Comparison of ENCODE assay signal across 9 cellular contexts in genomic region chr2:208101716-208102631, GRCh38. TPM values are rescaled to one million over a fixed set of nuclear protein-coding genes. Genes with fewer than 3 reads are reported as not detected.
A peak's percentile ranks its signal among the peaks of the same experiment; 100 is the strongest.
DNase-seq lines count a peak whose midpoint lies in the region; TF ChIP-seq lines count a peak whose summit lies in the region.
"Had no signal": no experiment of that assay in that cellular context is flagged by ENCODE, and none has a peak within 500 bp of the region (broad histone marks: within the 10 kb centered on the region; RNA-seq: fewer than 3 reads in every experiment).

No MANE protein-coding gene starts in this region.

- H3K79me2 ChIP-seq in osteoblast (ENCODE audit: insufficient read depth, low read length), result no peaks in the 10 kb centered on the region

- H2AFZ ChIP-seq in osteoblast (ENCODE audit: low read length), result peak overlapping the region; percentile 4

- peaks cover 4% of the 10 kb centered on the region for H3K4me1 ChIP-seq in osteoblast (ENCODE audit: insufficient read depth, low read length)

- peaks cover 10% of the 10 kb centered on the region for H3K27me3 ChIP-seq in osteoblast (ENCODE audit: insufficient read depth, low read length)

- TF ChIP-seq CTCF in osteoblast (IDR thresholded peaks at IDR 0.05; ENCODE audit: extremely low read depth, low read depth, low read length), result peak; percentile 58

- H3K9me3 ChIP-seq in osteoblast (ENCODE audit: low read depth, low read length), result no peaks in the 10 kb centered on the region

- peak overlapping the region; percentile 35 for H3K4me2 ChIP-seq in osteoblast (ENCODE audit: insufficient read depth, low read length)

- H4K20me1 ChIP-seq in osteoblast (ENCODE audit: insufficient read depth, low read length), result no peaks in the 10 kb centered on the region

- H3K36me3 ChIP-seq in osteoblast (ENCODE audit: insufficient read depth, low read length), result no peaks in the 10 kb centered on the region

- DNase-seq in NOMO-1 treated with DMSO at 0.1 percent for 48 hours (lab: John Stamatoyannopoulos, UW; ENCODE audit: unreplicated experiment), result peak; percentile 19
- no peak for DNase-seq in NOMO-1 treated with dmso at 0.1 percent for 144 hours (lab: John Stamatoyannopoulos, UW; ENCODE audit: unreplicated experiment)
- DNase-seq in NCI-H1694 (lab: John Stamatoyannopoulos, UW), result peak; percentile 18
- DNase-seq in cerebellar cortex (ENCODE audit: low spot score), result peak; percentile 53
- DNase-seq in osteoblast (ENCODE audit: insufficient read length, low spot score, missing footprints), result peak; percentile 91
- no peak for DNase-seq in activated gamma-delta T cell treated with Interleukin-2 at 50 U/mL for 16 hours
- no peak for DNase-seq in UCSD-AML1 (lab: John Stamatoyannopoulos, UW; ENCODE audit: unreplicated experiment)
- no peak for DNase-seq in stimulated activated naive CD4-positive, alpha-beta T cell treated with Interleukin-2 at 50 U/mL for 16 hours (lab: John Stamatoyannopoulos, UW)
- DNase-seq: NCI-H1048 had no signal

- H3K4me3 ChIP-seq in osteoblast (ENCODE audit: insufficient read depth, low read length), result no peak overlapping the region

- no peak overlapping the region for H3K27ac ChIP-seq in osteoblast (ENCODE audit: low read depth, low read length)

RNA-seq across cellular contexts. Expression of gene CRYGD, which starts 22.4 kb away (rescaled TPM):
- not detected in 2 replicates for total RNA-seq in osteoblast

RNA-seq across cellular contexts. Expression of gene CRYGC, which starts 27.7 kb away (rescaled TPM):
- total RNA-seq in osteoblast, result not detected in 2 replicates

RNA-seq across cellular contexts. Expression of gene CRYGB, which starts 44.0 kb away (rescaled TPM):
- not detected in 2 replicates for total RNA-seq in osteoblast

Comparison
In these comparisons a context has a peak if more than half of its experiments do, and no peak if none do; other contexts are left out.
1. DNase-seq: peak in NOMO-1 treated with DMSO at 0.1 percent for 48 hours (single experiment), NCI-H1694 (single experiment), cerebellar cortex (single experiment) and osteoblast (single experiment); none in NOMO-1 treated with dmso at 0.1 percent for 144 hours (single experiment), activated gamma-delta T cell treated with Interleukin-2 at 50 U/mL for 16 hours (single experiment), UCSD-AML1 (single experiment) and stimulated activated naive CD4-positive, alpha-beta T cell treated with Interleukin-2 at 50 U/mL for 16 hours (single experiment).